In genomic region chr5:16464664-16465543, GRCh38 we compare ENCODE assay signal across 8 cellular contexts. TPM values are rescaled to one million over a fixed set of nuclear protein-coding genes. Genes with fewer than 3 reads are reported as not detected.
DNase-seq lines count a peak whose midpoint lies in the region; ATAC-seq and TF ChIP-seq lines count a peak whose summit lies in the region.

No MANE protein-coding gene starts in this region.

- no peaks in the 10 kb centered on the region for H3K27me3 ChIP-seq in lower lobe of right lung (ENCODE audit: low read depth)
- H3K27me3 ChIP-seq in uterus: no peaks in the 10 kb centered on the region

- H3K4me1 ChIP-seq in lower lobe of right lung (peaks cover 69% of the 10 kb centered on the region), uterus (peaks cover 4 to 6% of the 10 kb centered on the region in 2 donors)

- no peaks in the 10 kb centered on the region for H3K9me3 ChIP-seq in lower lobe of right lung
- H3K9me3 ChIP-seq in uterus: no peaks in the 10 kb centered on the region

- intact Hi-C loops in lower lobe of right lung (cut with DNase I) (no loop called here), uterus (cut with DNase I; ENCODE audit: low total_unique reads) (no loop called here)

- TF ChIP-seq CTCF in choroid plexus epithelial cell (conservative IDR thresholded peaks at IDR 0.05; ENCODE audit: low read depth, low read length) (peak; percentile 7), lower lobe of right lung (IDR thresholded peaks at IDR 0.05) (no peak), uterus (IDR thresholded peaks at IDR 0.05) (no peak)

- peak; percentile 10 for DNase-seq in GF-D8 (lab: John Stamatoyannopoulos, UW)
- peak; percentile 62 to 71 for DNase-seq in NOMO-1 (lab: John Stamatoyannopoulos, UW; ENCODE audit: unreplicated experiment in 2 of 2)
- peak; percentile 36 for DNase-seq in choroid plexus epithelial cell (ENCODE audit: low read depth)
- DNase-seq in lower lobe of right lung: peak; percentile 46
- no peak for DNase-seq in uterus
- no peak for DNase-seq in NCI-H2171 treated with DMSO at 0.1 percent for 48 hours (lab: John Stamatoyannopoulos, UW)
- no peak for DNase-seq in GDM1 (lab: John Stamatoyannopoulos, UW)
- DNase-seq in COLO668 (lab: John Stamatoyannopoulos, UW; ENCODE audit: unreplicated experiment): no peak

- peak; percentile 11 to 16 for ATAC-seq in lower lobe of right lung

- H3K36me3 ChIP-seq in lower lobe of right lung (peaks cover 37% of the 10 kb centered on the region), uterus (no peaks in the 10 kb centered on the region)

- no peak for TF ChIP-seq POLR2A in uterus (IDR thresholded peaks at IDR 0.05)

- H3K4me3 ChIP-seq in choroid plexus epithelial cell (ENCODE audit: low read depth, low read length): peak overlapping the region; percentile 92
- H3K4me3 ChIP-seq in lower lobe of right lung: peak overlapping the region; percentile 93
- peak overlapping the region; percentile 85 to 90 for H3K4me3 ChIP-seq in uterus

- peak overlapping the region; percentile 89 for H3K27ac ChIP-seq in lower lobe of right lung
- H3K27ac ChIP-seq in uterus: peak overlapping the region; percentile 67 to 77

RNA-seq across cellular contexts. Expression of gene ZNF622, which starts 0.7 kb away (rescaled TPM):
- 28.1 TPM for total RNA-seq in lower lobe of right lung
- total RNA-seq in uterus: 10 to 100 TPM; 12.6 to 32.2 (median 14.8) TPM

Comparison
In these comparisons a context has a peak if more than half of its experiments do, and no peak if none do; other contexts are left out.
1. DNase-seq: peak in GF-D8 (single experiment), NOMO-1 (2 of 2), choroid plexus epithelial cell (single experiment) and lower lobe of right lung (single experiment); none in uterus (0 of 2), NCI-H2171 treated with DMSO at 0.1 percent for 48 hours (single experiment), GDM1 (single experiment) and COLO668 (single experiment).
2. Peak in every context shown above with its lines, with median percentiles within 50 percentile points of each other: H3K4me3 ChIP-seq.